1 cellular context compared by ENCODE assay signal in genomic region chr7:100088095-100088620, GRCh38.
TF ChIP-seq lines count a peak whose summit lies in the region.

No MANE protein-coding gene starts in this region.

TF ChIP-seq in GM12878, 131 proteins besides CTCF, POLR2A, EP300 and RAD21:
- TF ChIP-seq, protein P1, sequence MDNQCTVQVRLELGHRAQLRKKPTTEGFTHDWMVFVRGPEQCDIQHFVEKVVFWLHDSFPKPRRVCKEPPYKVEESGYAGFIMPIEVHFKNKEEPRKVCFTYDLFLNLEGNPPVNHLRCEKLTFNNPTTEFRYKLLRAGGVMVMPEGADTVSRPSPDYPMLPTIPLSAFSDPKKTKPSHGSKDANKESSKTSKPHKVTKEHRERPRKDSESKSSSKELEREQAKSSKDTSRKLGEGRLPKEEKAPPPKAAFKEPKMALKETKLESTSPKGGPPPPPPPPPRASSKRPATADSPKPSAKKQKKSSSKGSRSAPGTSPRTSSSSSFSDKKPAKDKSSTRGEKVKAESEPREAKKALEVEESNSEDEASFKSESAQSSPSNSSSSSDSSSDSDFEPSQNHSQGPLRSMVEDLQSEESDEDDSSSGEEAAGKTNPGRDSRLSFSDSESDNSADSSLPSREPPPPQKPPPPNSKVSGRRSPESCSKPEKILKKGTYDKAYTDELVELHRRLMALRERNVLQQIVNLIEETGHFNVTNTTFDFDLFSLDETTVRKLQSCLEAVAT (IDR thresholded peaks at IDR 0.05): peak; percentile 69
- no peak for TF ChIP-seq MYC (IDR thresholded peaks at IDR 0.05; ENCODE audit: insufficient read depth, insufficient read length, insufficient replicate concordance, low read length, severe bottlenecking)
